37 cellular contexts compared by ENCODE assay signal in the genomic region with DNA sequence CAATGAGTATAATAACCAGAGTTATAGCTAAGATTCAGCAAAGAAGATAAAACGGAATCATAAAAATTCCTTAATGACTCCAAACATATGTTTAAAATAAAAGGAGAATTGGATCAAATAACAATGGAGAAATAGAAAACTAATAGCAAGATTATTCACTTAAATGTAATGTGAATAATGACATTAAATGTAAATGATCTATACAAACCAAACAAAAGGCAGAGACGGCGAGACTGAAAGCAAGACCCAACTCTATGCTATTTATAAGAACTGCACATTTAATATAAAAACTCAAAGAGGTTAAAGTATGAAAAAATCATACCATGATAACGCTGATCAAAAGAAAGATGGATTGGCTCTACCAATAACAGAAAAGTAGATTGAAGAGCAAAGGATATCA. TPM values are rescaled to one million over a fixed set of nuclear protein-coding genes. Genes with fewer than 3 reads are reported as not detected.
"Had no signal": no experiment of that assay in that cellular context is flagged by ENCODE, and none has a peak within 500 bp of the region (broad histone marks: within the 10 kb centered on the region; RNA-seq: fewer than 3 reads in every experiment).

No MANE protein-coding gene starts in this region.

- H3K4me3 ChIP-seq: MG63 had no signal

- DNase-seq: Karpas-422, Kasumi-1, MG63, MM.1S, MV-4-11, NCI-H1048, NCI-H1092, NCI-H1092 treated with DMSO at 0.1 percent for 48 hours, NCI-H1105, NCI-H1105 treated with DMSO at 0.1 percent for 48 hours, NCI-H1417, NCI-H1417 treated with DMSO at 0.1 percent for 48 hours, NCI-H1436, NCI-H1436 treated with DMSO at 0.1 percent for 48 hours, NCI-H146, NCI-H1694, NCI-H1694 treated with DMSO at 0.1 percent for 48 hours, NCI-H187, NCI-H187 treated with DMSO at 0.1 percent for 48 hours, NCI-H1930, NCI-H2029, NCI-H2029 treated with DMSO at 0.1 percent for 48 hours, NCI-H2081, NCI-H2081 treated with DMSO at 0.1 percent for 48 hours, NCI-H2107, NCI-H2171, NCI-H2171 treated with DMSO at 0.1 percent for 48 hours, NCI-H2227 treated with DMSO at 0.1 percent for 48 hours, NCI-H226, NCI-H345, NCI-H446, NCI-H446 treated with DMSO at 0.1 percent for 48 hours, NCI-H510A, NCI-H510A treated with DMSO at 0.1 percent for 48 hours had no signal

- H3K9me3 ChIP-seq: MG63 had no signal

- H3K36me3 ChIP-seq: MG63 had no signal

RNA-seq across cellular contexts. Expression of a gene that starts 3.9 kb away (rescaled TPM):
- total RNA-seq: M059J, MCF 10A, NCI-H460 had no signal
